In genomic region chr16:72596373-72596772, GRCh38 we compare ENCODE assay signal across 26 cellular contexts.
"Had no signal": no experiment of that assay in that cellular context is flagged by ENCODE, and none has a peak within 500 bp of the region (broad histone marks: within the 10 kb centered on the region; RNA-seq: fewer than 3 reads in every experiment).

No MANE protein-coding gene starts in this region.

- H3K9me3 ChIP-seq: esophagus squamous epithelium, gastrocnemius medialis, heart right ventricle, left lung, lower lobe of right lung, mucosa of descending colon had no signal

- DNase-seq: dermis blood vessel endothelial cell; dorsolateral prefrontal cortex; effector CD4-positive, alpha-beta T cell; effector memory CD4-positive, alpha-beta T cell; erythroblast; esophagus squamous epithelium; foreskin fibroblast; foreskin melanocyte; gastrocnemius medialis; glutamatergic neuron; head of caudate nucleus; heart right ventricle; hippocampal formation; left cardiac atrium; left lung; left ventricle myocardium superior; lower lobe of right lung; mesenchymal stem cell; mucosa of descending colon had no signal

- ATAC-seq: esophagus mucosa, gastrocnemius medialis, heart right ventricle, left cardiac atrium, left lung, left ventricle myocardium superior, lower lobe of right lung, mucosa of descending colon had no signal

- H3K27me3 ChIP-seq: dorsolateral prefrontal cortex, esophagus squamous epithelium, gastrocnemius medialis, heart right ventricle, left lung had no signal

- H3K4me3 Mint-ChIP-seq: mesothelial cell of epicardium had no signal

- H3K36me3 ChIP-seq: esophagus squamous epithelium, gastrocnemius medialis, heart right ventricle, left lung, lower lobe of right lung had no signal

- H3K4me1 Mint-ChIP-seq: mesothelial cell of epicardium had no signal

- H3K27ac ChIP-seq: coronary artery, dorsolateral prefrontal cortex, epithelial cell of prostate, esophagus squamous epithelium, gastrocnemius medialis, heart right ventricle, left lung, lower lobe of right lung had no signal

- H3K4me1 ChIP-seq: esophagus squamous epithelium, gastrocnemius medialis, heart right ventricle, left lung, lower lobe of right lung had no signal

- FAIRE-seq: colon, islet of Langerhans, keratinocyte had no signal

- H3K4me3 ChIP-seq: coronary artery, dorsolateral prefrontal cortex, esophagus squamous epithelium, gastrocnemius medialis, heart right ventricle, left lung, lower lobe of right lung, mucosa of descending colon had no signal

- H3K27ac Mint-ChIP-seq: mesothelial cell of epicardium had no signal
